8 cellular contexts compared by ENCODE assay signal in genomic region chr9:131502781-131503625, GRCh38. TPM values are rescaled to one million over a fixed set of nuclear protein-coding genes. Genes with fewer than 3 reads are reported as not detected.
DNase-seq lines count a peak whose midpoint lies in the region; ATAC-seq, FAIRE-seq and TF ChIP-seq lines count a peak whose summit lies in the region.

Gene POMT1, plus strand, starts transcription at chr9:131502918. Its CDS starts 1,301 bp downstream, at chr9:131504219.

- H3K4me1 ChIP-seq in DOHH2 (ENCODE audit: control insufficient read depth, low read length), result peaks cover 21% of the 10 kb centered on the region
- peaks cover 18% of the 10 kb centered on the region for H3K4me1 ChIP-seq in SJSA1 (replicated peaks)
- H3K4me1 ChIP-seq in gastroesophageal sphincter, result peaks cover 0 to 42% (median 19%) of the 10 kb centered on the region in 3 donors
- H3K4me1 ChIP-seq in neutrophil (ENCODE audit: control insufficient read depth in 1 of 2, insufficient read depth in 1 of 2, low read depth in 1 of 2, low read length in 1 of 2), result peaks cover 15 to 19% of the 10 kb centered on the region in 2 experiments

- DNase-seq in H54 (ENCODE audit: insufficient read length, low spot score) (peak; percentile 46), MG63 (peak; percentile 56), SJSA1 (ENCODE audit: low read depth in 1 of 2, low spot score in 2 of 2) (peak; percentile 78 to 80)
- peak; percentile 89 for DNase-seq in activated naive CD4-positive, alpha-beta T cell treated with anti-CD3 and anti-CD28 coated beads for 36 hours

- H3K27ac Mint-ChIP-seq in activated naive CD4-positive, alpha-beta T cell treated with anti-CD3 and anti-CD28 coated beads for 36 hours, result peak within 1 kb of the TSS; percentile 77

- peak within 1 kb of the TSS; percentile 88 for H3K4me2 ChIP-seq in DOHH2 (ENCODE audit: low read length)

- ATAC-seq in gastroesophageal sphincter, result peak; percentile 95

- no peaks in the 10 kb centered on the region for H3K9me3 Mint-ChIP-seq in activated naive CD4-positive, alpha-beta T cell treated with anti-CD3 and anti-CD28 coated beads for 36 hours

- H3K4me3 Mint-ChIP-seq in activated naive CD4-positive, alpha-beta T cell treated with anti-CD3 and anti-CD28 coated beads for 36 hours, result peak within 1 kb of the TSS; percentile 98

- CTCF ChIA-PET in activated naive CD4-positive, alpha-beta T cell treated with anti-CD3 and anti-CD28 coated beads for 36 hours (lab: Charles Lee), result interaction anchor here (1.1 to 1.9 kb wide), 2 partner anchors 153 to 229 kb away, joined by 3 to 12 read pairs; no protein-coding TSS in a partner anchor

- no peaks in the 10 kb centered on the region for H3K9me3 ChIP-seq in DOHH2 (ENCODE audit: control insufficient read depth, insufficient read depth, low read length)
- H3K9me3 ChIP-seq in MG63, result no peaks in the 10 kb centered on the region
- no peaks in the 10 kb centered on the region for H3K9me3 ChIP-seq in SJSA1 (replicated peaks)
- H3K9me3 ChIP-seq in gastroesophageal sphincter, result no peaks in the 10 kb centered on the region
- H3K9me3 ChIP-seq in neutrophil, result no peaks in the 10 kb centered on the region

- H3K36me3 Mint-ChIP-seq in activated naive CD4-positive, alpha-beta T cell treated with anti-CD3 and anti-CD28 coated beads for 36 hours (ENCODE audit: low read depth), result peaks cover 8% of the 10 kb centered on the region

- TF ChIP-seq POLR2A in H54 (IDR thresholded peaks at IDR 0.05; ENCODE audit: low read depth, low read length) (peak; percentile 35; the same call in 1 of the 2 replicates), gastroesophageal sphincter (IDR thresholded peaks at IDR 0.05) (peak; percentile 20 to 32)

- H3K27me3 Mint-ChIP-seq in activated naive CD4-positive, alpha-beta T cell treated with anti-CD3 and anti-CD28 coated beads for 36 hours (ENCODE audit: low read depth), result no peaks in the 10 kb centered on the region

- peaks cover 14% of the 10 kb centered on the region for H3K79me2 ChIP-seq in DOHH2 (ENCODE audit: control insufficient read depth, low read length)

- WGBS in gastroesophageal sphincter (ENCODE audit: low coverage in 1 of 2), 2 donors, result 0% methylated on average over 1 to 23 of the region's 83 CpGs

- H3K4me3 ChIP-seq in DOHH2 (ENCODE audit: low read length) (peak within 1 kb of the TSS; percentile 93), MG63 (peak within 1 kb of the TSS; percentile 51), SJSA1 (peak within 1 kb of the TSS; percentile 65), gastroesophageal sphincter (peak within 1 kb of the TSS; percentile 83 to 92), neutrophil (ENCODE audit: low read depth in 1 of 2, low read length in 1 of 2) (peak within 1 kb of the TSS; percentile 81 to 97)

- no peaks in the 10 kb centered on the region for H4K20me1 ChIP-seq in DOHH2 (ENCODE audit: control insufficient read depth, insufficient read depth, low read depth, low read length)

- H3K9me2 ChIP-seq in DOHH2 (replicated peaks; ENCODE audit: control insufficient read depth, low read length), result no peaks in the 10 kb centered on the region

- H3F3A ChIP-seq in DOHH2 (ENCODE audit: control insufficient read depth, insufficient read depth), result peaks cover 29% of the 10 kb centered on the region

- H3K27me3 ChIP-seq in DOHH2 (ENCODE audit: control insufficient read depth, low read length) (no peaks in the 10 kb centered on the region), MG63 (no peaks in the 10 kb centered on the region), SJSA1 (replicated peaks) (no peaks in the 10 kb centered on the region), gastroesophageal sphincter (no peaks in the 10 kb centered on the region), neutrophil (peaks cover 15% of the 10 kb centered on the region)

- H3K27ac ChIP-seq in DOHH2 (ENCODE audit: low read depth, low read length) (peak within 1 kb of the TSS; percentile 45), SJSA1 (no peak within 1 kb of the TSS), gastroesophageal sphincter (peak within 1 kb of the TSS; percentile 47 to 89 (median 86)), neutrophil (peak within 1 kb of the TSS; percentile 56)

- H3K36me3 ChIP-seq in DOHH2 (ENCODE audit: control insufficient read depth, low read length) (peaks cover 34% of the 10 kb centered on the region), MG63 (peaks cover 38% of the 10 kb centered on the region), SJSA1 (peaks cover 36% of the 10 kb centered on the region), gastroesophageal sphincter (peaks cover 0 to 42% of the 10 kb centered on the region in 2 donors), neutrophil (peaks cover 22% of the 10 kb centered on the region)

- TF ChIP-seq CTCF in DOHH2 (IDR thresholded peaks at IDR 0.05; ENCODE audit: low read depth, low read length, poor library complexity, severe bottlenecking), result no peak
- TF ChIP-seq CTCF in gastroesophageal sphincter (IDR thresholded peaks at IDR 0.05), result peak in 1 of 4 experiments; percentile 24
- TF ChIP-seq CTCF in neutrophil (IDR thresholded peaks at IDR 0.05), result no peak
- TF ChIP-seq CTCF in subcutaneous adipose tissue (IDR thresholded peaks at IDR 0.05; ENCODE audit: low read depth), result no peak

- FAIRE-seq in H54 (lab: Jason Lieb, UNC), result no peak

- no peak for TF ChIP-seq EP300 in gastroesophageal sphincter (IDR thresholded peaks at IDR 0.05)

- intact Hi-C loops in activated naive CD4-positive, alpha-beta T cell treated with anti-CD3 and anti-CD28 coated beads for 36 hours (cut with micrococcal nuclease), result loop anchor here (2.0 to 5.0 kb wide), 7 partner anchors 74 to 378 kb away; partner anchors contain the start of genes FAM78A and NUP214

- H3K4me1 Mint-ChIP-seq in activated naive CD4-positive, alpha-beta T cell treated with anti-CD3 and anti-CD28 coated beads for 36 hours (ENCODE audit: low read depth), result peaks cover 50% of the 10 kb centered on the region

RNA-seq across cellular contexts. Expression of gene POMT1, which starts in this region (rescaled TPM):
- 6.7 and 12.8 TPM in 2 replicates for total RNA-seq in MG63 (2014; rRNA removed; shearing (Covaris generic); ENCODE audit: low replicate concordance)
- 25.6 and 34.6 TPM in 2 replicates for total RNA-seq in SJSA1 (2014; rRNA removed; shearing (Covaris generic))
- total RNA-seq in activated naive CD4-positive, alpha-beta T cell treated with anti-CD3 and anti-CD28 coated beads for 36 hours, result 10 to 100 TPM; 28.7 to 33.8 TPM
- total RNA-seq in gastroesophageal sphincter, result 10 to 100 TPM; 19.9 to 39.7 (median 26.6) TPM
- total RNA-seq in subcutaneous adipose tissue, result 10 to 100 TPM; 17.0 to 54.3 (median 27.1) TPM
